9 cellular contexts compared by ENCODE assay signal in the genomic region with DNA sequence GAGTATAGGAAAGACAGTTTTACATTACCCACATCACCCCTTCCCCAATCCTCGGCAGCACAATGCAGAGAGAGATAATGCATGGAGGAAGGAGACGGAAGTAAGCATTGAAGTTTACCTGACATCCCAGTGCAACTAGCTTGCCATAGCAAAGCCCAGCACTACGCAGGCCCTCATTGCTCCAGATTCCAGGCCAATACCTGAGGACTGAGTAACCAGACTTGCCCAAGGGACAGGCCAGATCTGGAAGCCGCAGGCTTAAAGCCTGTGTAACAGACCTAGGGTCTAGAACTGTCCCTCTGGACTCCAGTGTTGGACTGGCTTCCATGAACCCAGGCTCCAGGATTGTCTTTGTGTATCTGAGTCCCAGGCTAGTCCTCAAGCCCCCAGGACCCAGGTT. TPM values are rescaled to one million over a fixed set of nuclear protein-coding genes. Genes with fewer than 3 reads are reported as not detected.
"Had no signal": no experiment of that assay in that cellular context is flagged by ENCODE, and none has a peak within 500 bp of the region (broad histone marks: within the 10 kb centered on the region; RNA-seq: fewer than 3 reads in every experiment).

No MANE protein-coding gene starts in this region.

- FAIRE-seq: G401.6, GM12878, GM12891, GM12892, GM18507, GM19239 had no signal

- ATAC-seq: GM12878 had no signal

- DNase-seq: GDM1, GF-D8 had no signal

- H3K4me3 ChIP-seq: GM12878 had no signal

RNA-seq across cellular contexts. Expression of a gene that starts 17.6 kb away (rescaled TPM):
- total RNA-seq: G401, GM12878 had no signal
- polyA plus RNA-seq: GM12878 had no signal

RNA-seq across cellular contexts. Expression of a gene that starts 35.3 kb away (rescaled TPM):
- total RNA-seq: G401, GM12878 had no signal
- polyA plus RNA-seq: GM12878 had no signal

RNA-seq across cellular contexts. Expression of a gene that starts 39.3 kb away (rescaled TPM):
- total RNA-seq: G401, GM12878 had no signal
- polyA plus RNA-seq: GM12878 had no signal
